In genomic region chrX:590666-591065, GRCh38 we compare ENCODE assay signal across 18 cellular contexts. TPM values are rescaled to one million over a fixed set of nuclear protein-coding genes. Genes with fewer than 3 reads are reported as not detected.
DNase-seq lines count a peak whose midpoint lies in the region; TF ChIP-seq lines count a peak whose summit lies in the region.
"Had no signal": no experiment of that assay in that cellular context is flagged by ENCODE, and none has a peak within 500 bp of the region (broad histone marks: within the 10 kb centered on the region; RNA-seq: fewer than 3 reads in every experiment).

No MANE protein-coding gene starts in this region.

- no peaks in the 10 kb centered on the region for H3K9me3 ChIP-seq in H9 (ENCODE audit: control insufficient read depth, low read depth, low read length)
- H3K9me3 ChIP-seq in MM.1S (replicated peaks; ENCODE audit: insufficient read depth, low read length) = no peaks in the 10 kb centered on the region
- H3K9me3 ChIP-seq: Caco-2, HAP-1 had no signal

- peaks cover 6 to 12% of the 10 kb centered on the region in 2 experiments for H3K4me1 Mint-ChIP-seq in H9
- no peaks in the 10 kb centered on the region for H3K4me1 Mint-ChIP-seq in chondrocyte (ENCODE audit: low read depth)
- H3K4me1 Mint-ChIP-seq in osteocyte (ENCODE audit: unreplicated experiment) = no peaks in the 10 kb centered on the region
- H3K4me1 Mint-ChIP-seq: B cell; CD4-positive, CD25-positive, alpha-beta regulatory T cell had no signal

- no peak overlapping the region for H4K91ac ChIP-seq in H9 (ENCODE audit: insufficient read length, low read depth, low read length)

- no peak overlapping the region for H3K23ac ChIP-seq in H9 (ENCODE audit: insufficient read length, low read depth, low read length)

- H3K27me3 ChIP-seq in H9 (ENCODE audit: insufficient read depth, low read length) = no peaks in the 10 kb centered on the region
- H3K27me3 ChIP-seq in MM.1S (replicated peaks; ENCODE audit: insufficient read depth, low read length) = no peaks in the 10 kb centered on the region
- H3K27me3 ChIP-seq: BLaER1 had no signal

- H3K18ac ChIP-seq in H9 (ENCODE audit: insufficient read length, low read depth, low read length) = no peak overlapping the region

- H3K79me1 ChIP-seq in H9 (ENCODE audit: insufficient read depth, low read depth, low read length, poor library complexity, severe bottlenecking) = no peaks in the 10 kb centered on the region

- H3K36me3 ChIP-seq in MM.1S (replicated peaks; ENCODE audit: insufficient read depth, low read length) = no peaks in the 10 kb centered on the region
- H3K36me3 ChIP-seq: BLaER1, HAP-1 had no signal

- H2BK120ac ChIP-seq in H9 (ENCODE audit: low read depth, low read length, poor library complexity, severe bottlenecking) = no peak overlapping the region

- H3K4me2 ChIP-seq in H9 (ENCODE audit: insufficient read depth, insufficient read length, low read length) (no peak overlapping the region), MM.1S (ENCODE audit: low read depth, low read length) (no peak overlapping the region)
- H3K4me2 ChIP-seq: BLaER1 had no signal

- no peaks in the 10 kb centered on the region for H3F3A ChIP-seq in MM.1S (ENCODE audit: insufficient read depth, low read length)

- no peak overlapping the region for H3K14ac ChIP-seq in H9 (ENCODE audit: insufficient read depth, low read length)

- H3K36me3 Mint-ChIP-seq in H9 (ENCODE audit: insufficient read depth in 1 of 3, low read depth in 3 of 3) (peaks cover 3 to 5% (median 4%) of the 10 kb centered on the region in 3 experiments; a peak in 4 of 7 replicates), chondrocyte (ENCODE audit: low read depth) (no peaks in the 10 kb centered on the region), osteocyte (ENCODE audit: unreplicated experiment) (no peaks in the 10 kb centered on the region)
- H3K36me3 Mint-ChIP-seq: CD4-positive, CD25-positive, alpha-beta regulatory T cell; CD8-positive, alpha-beta T cell had no signal

- H3K4me3 Mint-ChIP-seq in H9 = no peak overlapping the region
- H3K4me3 Mint-ChIP-seq in chondrocyte (ENCODE audit: unreplicated experiment) = no peak overlapping the region
- no peak overlapping the region for H3K4me3 Mint-ChIP-seq in osteocyte (ENCODE audit: unreplicated experiment)
- H3K4me3 Mint-ChIP-seq: B cell; CD4-positive, CD25-positive, alpha-beta regulatory T cell; CD8-positive, alpha-beta T cell; HFFc6 had no signal

- TF ChIP-seq CTCF in H9 (conservative IDR thresholded peaks at IDR 0.05) = no peak
- TF ChIP-seq CTCF in chondrocyte (IDR thresholded peaks at IDR 0.05) = no peak
- no peak for TF ChIP-seq CTCF in osteocyte (IDR thresholded peaks at IDR 0.05)
- no peak for TF ChIP-seq CTCF in MM.1S (IDR thresholded peaks at IDR 0.05; ENCODE audit: low read length)

- H2BK5ac ChIP-seq in H9 (ENCODE audit: insufficient read length, low read length) = no peak overlapping the region

- H3K27me3 Mint-ChIP-seq in H9 (ENCODE audit: low read depth) (peaks cover 14% of the 10 kb centered on the region), chondrocyte (ENCODE audit: low read depth) (peaks cover 2% of the 10 kb centered on the region), osteocyte (ENCODE audit: unreplicated experiment) (no peaks in the 10 kb centered on the region)
- H3K27me3 Mint-ChIP-seq: B cell; CD4-positive, CD25-positive, alpha-beta regulatory T cell had no signal

- H3K27ac ChIP-seq in H9 (ENCODE audit: insufficient read length, low read depth, low read length) (no peak overlapping the region), MM.1S (ENCODE audit: low read length) (no peak overlapping the region)
- H3K27ac ChIP-seq: BLaER1, C4-2B, GM23248 had no signal

- no peaks in the 10 kb centered on the region for H3K9me2 ChIP-seq in MM.1S (replicated peaks; ENCODE audit: insufficient read depth, low read length)

- H3K27ac Mint-ChIP-seq in H9 = no peak overlapping the region
- H3K27ac Mint-ChIP-seq in chondrocyte (ENCODE audit: unreplicated experiment) = peak overlapping the region; percentile 17
- no peak overlapping the region for H3K27ac Mint-ChIP-seq in osteocyte (ENCODE audit: unreplicated experiment)
- H3K27ac Mint-ChIP-seq: B cell; CD8-positive, alpha-beta T cell; HFFc6 had no signal

- H4K20me1 ChIP-seq in H9 (ENCODE audit: control insufficient read depth, insufficient read depth, insufficient read length) (no peaks in the 10 kb centered on the region), MM.1S (ENCODE audit: insufficient read depth, low read length) (no peaks in the 10 kb centered on the region)
- H4K20me1 ChIP-seq: BLaER1 had no signal

- no peak overlapping the region for H4K8ac ChIP-seq in H9 (replicated peaks; ENCODE audit: insufficient read length, low read depth, low read length)

- no peaks in the 10 kb centered on the region for H3K23me2 ChIP-seq in H9 (ENCODE audit: insufficient read length, low read depth, low read length, poor library complexity, severe bottlenecking)

- no peak overlapping the region for H3K56ac ChIP-seq in H9 (ENCODE audit: insufficient read length, low read depth, low read length)

- H3K9me3 Mint-ChIP-seq in H9 = peaks cover 5 to 8% of the 10 kb centered on the region in 2 experiments
- H3K9me3 Mint-ChIP-seq in chondrocyte (ENCODE audit: low read depth) = peaks cover 8% of the 10 kb centered on the region
- peaks cover 10% of the 10 kb centered on the region for H3K9me3 Mint-ChIP-seq in osteocyte (ENCODE audit: unreplicated experiment)

- no peak overlapping the region for H2BK20ac ChIP-seq in H9 (ENCODE audit: low read depth, low read length, poor library complexity, severe bottlenecking)

- H4K5ac ChIP-seq in H9 (ENCODE audit: insufficient read length, low read depth, low read length) = no peak overlapping the region

- H3K4ac ChIP-seq in H9 (ENCODE audit: low read depth, low read length) = no peak overlapping the region

- H2BK12ac ChIP-seq in H9 (ENCODE audit: insufficient read length, low read depth, low read length) = no peak overlapping the region

- no peak overlapping the region for H3K4me3 ChIP-seq in MM.1S (ENCODE audit: low read length)
- H3K4me3 ChIP-seq: BLaER1, GM23248, HAP-1 had no signal

- WGBS in H9 (ENCODE audit: extremely low coverage, insufficient read length, low lambda C conversion rate) = no CpG with 5 or more reads among the region's 11 CpGs

- H3K79me2 ChIP-seq in H9 (ENCODE audit: insufficient read depth, low read length) (no peaks in the 10 kb centered on the region), MM.1S (ENCODE audit: low read length) (no peaks in the 10 kb centered on the region)

- no peak overlapping the region for H3T11ph ChIP-seq in H9 (ENCODE audit: low read length)

- H3K9ac ChIP-seq in H9 (ENCODE audit: extremely low read depth, insufficient read length, low read length) (no peak overlapping the region), MM.1S (ENCODE audit: low read length) (no peak overlapping the region)
- H3K9ac ChIP-seq: BLaER1, GM23248 had no signal

- H3K4me1 ChIP-seq in H9 (ENCODE audit: insufficient read depth, low read length) (no peaks in the 10 kb centered on the region), MM.1S (ENCODE audit: low read length) (no peaks in the 10 kb centered on the region)
- H3K4me1 ChIP-seq: BLaER1, Caco-2, HAP-1 had no signal

- DNase-seq in H9 = peak; percentile 21
- DNase-seq in chondrocyte (ENCODE audit: low spot score) = no peak
- peak; percentile 26 for DNase-seq in islet precursor cell
- DNase-seq in osteocyte (ENCODE audit: extremely low spot score, unreplicated experiment) = peak; percentile 63
- DNase-seq in A172 (ENCODE audit: low spot score) = no peak
- no peak for DNase-seq in MM.1S
- no peak for DNase-seq in NCI-H1105 treated with DMSO at 0.1 percent for 48 hours (lab: John Stamatoyannopoulos, UW)
- DNase-seq: Caco-2; CD4-positive, CD25-positive, alpha-beta regulatory T cell; CD8-positive, alpha-beta T cell; DMS153; DND-41; GM23248; HFFc6 had no signal

- no peak overlapping the region for H2AK5ac ChIP-seq in H9 (ENCODE audit: insufficient read length, low read length)

- H2AFZ ChIP-seq in H9 (ENCODE audit: low read length) = no peak overlapping the region
- H2AFZ ChIP-seq in MM.1S (ENCODE audit: low read length) = no peak overlapping the region
- H2AFZ ChIP-seq: GM23248 had no signal

- no peak overlapping the region for H2BK15ac ChIP-seq in H9 (ENCODE audit: low read depth, low read length)

RNA-seq across cellular contexts. Expression of gene SHOX, which starts 39.9 kb away (rescaled TPM):
- 0.18 and 0.24 TPM in 2 replicates for total RNA-seq in H9 (2021)
- 0.15 TPM in 1 of 3 replicates, not detected in the others for total RNA-seq in chondrocyte
- 0.21 TPM in 1 of 2 replicates, not detected in the other for total RNA-seq in osteocyte
- total RNA-seq in A172 (2014; rRNA removed; shearing (Covaris generic)) = not detected in 2 replicates
- total RNA-seq: B cell; Caco-2; CD4-positive, CD25-positive, alpha-beta regulatory T cell; CD8-positive, alpha-beta T cell; GM23248 had no signal

Comparison
In these comparisons a context has a peak if more than half of its experiments do, and no peak if none do; other contexts are left out.
1. DNase-seq: peak in H9 (single experiment), islet precursor cell (single experiment) and osteocyte (single experiment); none in chondrocyte (single experiment), A172 (single experiment), MM.1S (single experiment) and NCI-H1105 treated with DMSO at 0.1 percent for 48 hours (single experiment).